19 cellular contexts compared by ENCODE assay signal in genomic region chr7:115937960-115938359, GRCh38.
"Had no signal": no experiment of that assay in that cellular context is flagged by ENCODE, and none has a peak within 500 bp of the region (broad histone marks: within the 10 kb centered on the region; RNA-seq: fewer than 3 reads in every experiment).

No MANE protein-coding gene starts in this region.

- H3K36me3 Mint-ChIP-seq: naive thymus-derived CD4-positive, alpha-beta T cell had no signal

- H3K27me3 Mint-ChIP-seq: stimulated activated memory B cell treated with anti-CD40 and anti-IgM and Interleukin-4, amounts not matched to agents 10 μg/mL and 1 μg/mL and 100 μg/mL, for 72 hours; stimulated activated naive CD8-positive, alpha-beta T cell treated with anti-CD3 and anti-CD28 coated beads, Interleukin-15, Interleukin-2, amounts not matched to agents 100 ng/mL and 50 ng/mL, for 24 hours had no signal

- H3K4me2 ChIP-seq: hepatocyte had no signal

- H3K27ac ChIP-seq: esophagus squamous epithelium, hepatocyte, psoas muscle, spleen, tibial nerve, upper lobe of right lung, vagina had no signal

- H3K27ac Mint-ChIP-seq: naive thymus-derived CD4-positive, alpha-beta T cell; nephron progenitor cell; stimulated activated memory B cell treated with anti-CD40 and anti-IgM and Interleukin-4, amounts not matched to agents 10 μg/mL and 1 μg/mL and 100 μg/mL, for 72 hours; stimulated activated naive CD8-positive, alpha-beta T cell treated with anti-CD3 and anti-CD28 coated beads, Interleukin-15, Interleukin-2, amounts not matched to agents 100 ng/mL and 50 ng/mL, for 24 hours had no signal

- H3K9me3 Mint-ChIP-seq: naive thymus-derived CD4-positive, alpha-beta T cell; nephron progenitor cell; stimulated activated memory B cell treated with anti-CD40 and anti-IgM and Interleukin-4, amounts not matched to agents 10 μg/mL and 1 μg/mL and 100 μg/mL, for 72 hours; stimulated activated naive CD8-positive, alpha-beta T cell treated with anti-CD3 and anti-CD28 coated beads, Interleukin-15, Interleukin-2, amounts not matched to agents 100 ng/mL and 50 ng/mL, for 24 hours had no signal

- H3K4me3 Mint-ChIP-seq: naive thymus-derived CD4-positive, alpha-beta T cell; nephron progenitor cell; stimulated activated memory B cell treated with anti-CD40 and anti-IgM and Interleukin-4, amounts not matched to agents 10 μg/mL and 1 μg/mL and 100 μg/mL, for 72 hours; stimulated activated naive CD8-positive, alpha-beta T cell treated with anti-CD3 and anti-CD28 coated beads, Interleukin-15, Interleukin-2, amounts not matched to agents 100 ng/mL and 50 ng/mL, for 24 hours had no signal

- H3K4me3 ChIP-seq: esophagus squamous epithelium, hepatocyte, psoas muscle, spleen, tibial nerve, upper lobe of right lung, vagina had no signal

- H3K4me1 Mint-ChIP-seq: naive thymus-derived CD4-positive, alpha-beta T cell; nephron progenitor cell; stimulated activated memory B cell treated with anti-CD40 and anti-IgM and Interleukin-4, amounts not matched to agents 10 μg/mL and 1 μg/mL and 100 μg/mL, for 72 hours had no signal

- H3K79me2 ChIP-seq: hepatocyte had no signal

- DNase-seq: esophagus squamous epithelium; foreskin melanocyte; head of caudate nucleus; mesendoderm; naive thymus-derived CD4-positive, alpha-beta T cell; nephron progenitor cell; psoas muscle; retina; spleen; stimulated activated CD4-positive, alpha-beta T cell treated with anti-CD3 and anti-CD28 coated beads, Interleukin-15, amount 100 ng/mL, for 24 hours; stimulated activated CD4-positive, alpha-beta T cell treated with anti-CD3 and anti-CD28 coated beads, Interleukin-1b, Interleukin-23, amount 100 ng/mL, for 48 hours; stimulated activated CD4-positive, alpha-beta T cell treated with anti-CD3 and anti-CD28 coated beads, Interleukin-4, amount 100 ng/mL, for 24 hours; upper lobe of right lung had no signal

- H3K36me3 ChIP-seq: esophagus squamous epithelium, tibial nerve, upper lobe of right lung, vagina had no signal

- H2AFZ ChIP-seq: hepatocyte had no signal

- ATAC-seq: naive thymus-derived CD4-positive, alpha-beta T cell; psoas muscle; sciatic nerve; stimulated activated memory B cell treated with anti-CD40 and anti-IgM and Interleukin-4, amounts not matched to agents 10 μg/mL and 1 μg/mL and 100 μg/mL, for 72 hours; upper lobe of right lung had no signal

- H3K9me3 ChIP-seq: esophagus squamous epithelium, psoas muscle, spleen, tibial nerve, upper lobe of right lung, vagina had no signal

- H3K4me1 ChIP-seq: esophagus squamous epithelium, psoas muscle, spleen, tibial nerve, upper lobe of right lung, vagina had no signal
